ENCODE assay signal across 8 cellular contexts in genomic region chr1:183634429-183635065, GRCh38. TPM values are rescaled to one million over a fixed set of nuclear protein-coding genes. Genes with fewer than 3 reads are reported as not detected.
A peak's percentile ranks its signal among the peaks of the same experiment; 100 is the strongest.
DNase-seq lines count a peak whose midpoint lies in the region; ATAC-seq and TF ChIP-seq lines count a peak whose summit lies in the region.

No MANE protein-coding gene starts in this region.

- peak overlapping the region; percentile 100 for H3K4me3 Mint-ChIP-seq in activated naive CD4-positive, alpha-beta T cell treated with anti-CD3 and anti-CD28 coated beads, Interleukin-2, amount 50 U/mL, for 24 hours
- peak overlapping the region; percentile 100 for H3K4me3 Mint-ChIP-seq in activated naive CD8-positive, alpha-beta T cell treated with anti-CD3 and anti-CD28 coated beads, Interleukin-2, amount 10 ng/mL, durations not matched to agents 7 days and 5 days

- peaks cover 53% of the 10 kb centered on the region for H3K4me1 Mint-ChIP-seq in activated naive CD4-positive, alpha-beta T cell treated with anti-CD3 and anti-CD28 coated beads, Interleukin-2, amount 50 U/mL, for 24 hours
- H3K4me1 Mint-ChIP-seq in activated naive CD8-positive, alpha-beta T cell treated with anti-CD3 and anti-CD28 coated beads, Interleukin-2, amount 10 ng/mL, durations not matched to agents 7 days and 5 days: peaks cover 28% of the 10 kb centered on the region

- no peak for TF ChIP-seq CTCF in right lobe of liver (IDR thresholded peaks at IDR 0.05)

- H3K27ac ChIP-seq in right lobe of liver (peak overlapping the region; percentile 77 to 90 (median 84)), urinary bladder (ENCODE audit: low read depth) (no peak overlapping the region)

- no peaks in the 10 kb centered on the region for H3K9me3 ChIP-seq in right lobe of liver

- H3K4me1 ChIP-seq in right lobe of liver: peaks cover 0 to 45% (median 12%) of the 10 kb centered on the region in 4 donors
- H3K4me1 ChIP-seq in urinary bladder (ENCODE audit: insufficient read depth): no peaks in the 10 kb centered on the region

- peak overlapping the region; percentile 96 for H3K27ac Mint-ChIP-seq in activated naive CD4-positive, alpha-beta T cell treated with anti-CD3 and anti-CD28 coated beads, Interleukin-2, amount 50 U/mL, for 24 hours
- peak overlapping the region; percentile 90 for H3K27ac Mint-ChIP-seq in activated naive CD8-positive, alpha-beta T cell treated with anti-CD3 and anti-CD28 coated beads, Interleukin-2, amount 10 ng/mL, durations not matched to agents 7 days and 5 days

- DNase-seq in activated naive CD4-positive, alpha-beta T cell treated with Interleukin-2 at 50 U/mL for 16 hours: no peak
- DNase-seq in activated naive CD8-positive, alpha-beta T cell treated with anti-CD3 and anti-CD28 coated beads, Interleukin-2, amount 10 ng/mL, durations not matched to agents 7 days and 5 days: no peak
- no peak for DNase-seq in right lobe of liver
- DNase-seq in cortex of kidney (lab: John Stamatoyannopoulos, UW): no peak
- no peak for DNase-seq in NCI-H1092 (lab: John Stamatoyannopoulos, UW)

- no peaks in the 10 kb centered on the region for H3K27me3 ChIP-seq in right lobe of liver

- ATAC-seq in activated naive CD8-positive, alpha-beta T cell treated with anti-CD3 and anti-CD28 coated beads, Interleukin-2, amount 10 ng/mL, durations not matched to agents 7 days and 5 days (ENCODE audit: low read depth): no peak
- ATAC-seq in right lobe of liver (no peak), GM18870 (IDR thresholded peaks at IDR 0.05; ENCODE audit: unreplicated experiment) (no peak)

- no peaks in the 10 kb centered on the region for H3K27me3 Mint-ChIP-seq in activated naive CD4-positive, alpha-beta T cell treated with anti-CD3 and anti-CD28 coated beads, Interleukin-2, amount 50 U/mL, for 24 hours
- peaks cover 22% of the 10 kb centered on the region for H3K27me3 Mint-ChIP-seq in activated naive CD8-positive, alpha-beta T cell treated with anti-CD3 and anti-CD28 coated beads, Interleukin-2, amount 10 ng/mL, durations not matched to agents 7 days and 5 days

- no peaks in the 10 kb centered on the region for H3K9me3 Mint-ChIP-seq in activated naive CD4-positive, alpha-beta T cell treated with anti-CD3 and anti-CD28 coated beads, Interleukin-2, amount 50 U/mL, for 24 hours
- H3K9me3 Mint-ChIP-seq in activated naive CD8-positive, alpha-beta T cell treated with anti-CD3 and anti-CD28 coated beads, Interleukin-2, amount 10 ng/mL, durations not matched to agents 7 days and 5 days: no peaks in the 10 kb centered on the region

- intact Hi-C loops in right lobe of liver (cut with DNase I): loop anchor here in 1 of 2 donors (10.0 kb wide), 1 partner anchor 160 kb away; the partner anchor contains the start of gene SMG7

- POLR2A ChIA-PET in activated naive CD8-positive, alpha-beta T cell treated with anti-CD3 and anti-CD28 coated beads, Interleukin-2, amount 10 ng/mL, durations not matched to agents 7 days and 5 days (lab: Charles Lee): interaction anchor here (0.6 to 4.4 kb wide), 5 partner anchors 8 to 417 kb away, joined by 4 to 21 read pairs (median 5); partner anchors contain the start of genes APOBEC4, SMG7 and TSEN15

- peak overlapping the region; percentile 69 to 83 (median 72) for H3K4me3 ChIP-seq in right lobe of liver
- peak overlapping the region; percentile 89 for H3K4me3 ChIP-seq in urinary bladder (ENCODE audit: low read depth, low read length)

- WGBS in right lobe of liver (ENCODE audit: insufficient coverage, low coverage, low lambda C conversion rate, missing lambda C conversion rate): 2% methylated on average over 10 of the region's 10 CpGs
- 2% methylated on average over 10 of the region's 10 CpGs for WGBS in urinary bladder

- peaks cover 14% of the 10 kb centered on the region for H3K36me3 Mint-ChIP-seq in activated naive CD4-positive, alpha-beta T cell treated with anti-CD3 and anti-CD28 coated beads, Interleukin-2, amount 50 U/mL, for 24 hours
- H3K36me3 Mint-ChIP-seq in activated naive CD8-positive, alpha-beta T cell treated with anti-CD3 and anti-CD28 coated beads, Interleukin-2, amount 10 ng/mL, durations not matched to agents 7 days and 5 days: peaks cover 22% of the 10 kb centered on the region

- no peak for TF ChIP-seq POLR2A in right lobe of liver (IDR thresholded peaks at IDR 0.05)

- peaks cover 0 to 13% (median 3%) of the 10 kb centered on the region in 4 donors for H3K36me3 ChIP-seq in right lobe of liver
- peaks cover 3% of the 10 kb centered on the region for H3K36me3 ChIP-seq in urinary bladder (ENCODE audit: insufficient read depth)

RNA-seq across cellular contexts. Expression of gene ARPC5, which starts 1.0 kb away (rescaled TPM):
- total RNA-seq in activated naive CD8-positive, alpha-beta T cell treated with anti-CD3 and anti-CD28 coated beads, Interleukin-2, amount 10 ng/mL, durations not matched to agents 7 days and 5 days: 100 to 1,000 TPM; 186 to 207 TPM
- total RNA-seq in right lobe of liver (10 to 100 TPM; 23.6 to 70.5 (median 41.3) TPM), urinary bladder (145 TPM)
- polyA plus RNA-seq in urinary bladder: 104 TPM

RNA-seq across cellular contexts. Expression of gene APOBEC4, which starts 18.6 kb away (rescaled TPM):
- not detected for total RNA-seq in activated naive CD8-positive, alpha-beta T cell treated with anti-CD3 and anti-CD28 coated beads, Interleukin-2, amount 10 ng/mL, durations not matched to agents 7 days and 5 days
- not detected for total RNA-seq in right lobe of liver
- not detected for total RNA-seq in urinary bladder
- not detected for polyA plus RNA-seq in urinary bladder

RNA-seq across cellular contexts. Expression of gene NCF2, which starts 44.3 kb away (rescaled TPM):
- total RNA-seq in activated naive CD8-positive, alpha-beta T cell treated with anti-CD3 and anti-CD28 coated beads, Interleukin-2, amount 10 ng/mL, durations not matched to agents 7 days and 5 days: 1 to 10 TPM; 7.5 to 8.0 TPM
- total RNA-seq in right lobe of liver (10 to 100 TPM in 3 of 6 experiments, 1 to 10 TPM in 3; 3.0 to 11.4 (median 7.9) TPM), urinary bladder (8.6 TPM)
- polyA plus RNA-seq in urinary bladder: 5.8 TPM
